In the genomic region with DNA sequence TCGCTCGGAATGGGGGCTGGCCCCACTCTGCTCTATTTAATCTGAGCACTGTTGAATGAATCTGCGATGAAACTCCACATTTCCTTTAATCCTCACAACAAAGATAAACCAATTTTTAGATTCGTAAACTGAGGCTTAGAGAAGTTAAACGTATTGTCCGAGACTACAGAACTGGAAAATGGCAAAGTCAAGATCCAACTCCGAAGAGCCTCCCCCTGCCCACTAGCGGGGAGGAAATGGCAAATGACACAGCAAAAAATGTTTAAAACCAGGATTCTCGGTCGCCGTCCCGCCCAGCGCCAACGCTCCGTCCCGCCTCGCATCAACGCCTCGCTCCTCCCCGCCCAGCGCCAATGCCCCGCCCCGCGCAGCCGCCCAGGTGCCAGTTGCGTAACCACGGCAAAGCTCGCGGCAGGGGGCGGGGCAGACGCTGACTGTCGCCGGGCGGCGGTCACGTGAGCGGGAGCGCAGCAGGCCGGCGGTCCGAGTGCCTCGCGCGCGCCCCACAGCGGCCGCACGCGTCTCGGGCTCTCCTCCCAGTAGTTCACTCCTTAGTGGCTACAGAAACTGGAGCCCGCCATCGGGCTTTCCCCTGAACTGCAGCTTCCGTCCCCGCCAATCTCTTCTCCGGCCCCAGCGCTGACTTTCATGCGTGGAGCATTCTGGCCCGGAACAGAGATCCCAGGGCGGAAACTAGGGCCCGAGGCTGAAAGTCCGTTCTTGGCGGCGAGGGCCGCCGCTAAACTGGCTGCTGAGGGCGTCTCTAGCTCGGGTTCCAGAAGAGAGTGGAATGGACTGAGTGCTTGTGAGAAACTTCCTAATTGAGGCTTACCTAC, we compare ENCODE assay signal across 8 cellular contexts. TPM values are rescaled to one million over a fixed set of nuclear protein-coding genes. Genes with fewer than 3 reads are reported as not detected.
DNase-seq lines count a peak whose midpoint lies in the region; ATAC-seq, FAIRE-seq and TF ChIP-seq lines count a peak whose summit lies in the region.

No MANE protein-coding gene starts in this region.

- TF ChIP-seq POLR2A in GM12891 (IDR thresholded peaks at IDR 0.05; ENCODE audit: low read depth, low read length) = peak; percentile 46; the same call in 1 of the 2 replicates
- peak in 1 of 2 donors; percentile 84 for TF ChIP-seq POLR2A in heart left ventricle (IDR thresholded peaks at IDR 0.05)
- peak in 3 of 4 donors; percentile 58 to 83 (median 72) for TF ChIP-seq POLR2A in upper lobe of left lung (IDR thresholded peaks at IDR 0.05)

- intact Hi-C loops in heart left ventricle (cut with DNase I) = loop anchor here in 3 of 10 donors (1.0 to 2.0 kb wide), 2 partner anchors 18 kb away; partner anchors contain the start of gene SPSB2 (in 3 of the 3)
- intact Hi-C loops in posterior cingulate gyrus (cut with DNase I) = loop anchor here (1.0 kb wide), 1 partner anchor 18 kb away; the partner anchor contains the start of gene SPSB2

- peak in 1 of 4 donors; percentile 42 for TF ChIP-seq EP300 in upper lobe of left lung (IDR thresholded peaks at IDR 0.05)

- DNase-seq in GM12891 (ENCODE audit: insufficient read length, low spot score) = peak; percentile 94
- DNase-seq in NCI-H1417 treated with DMSO at 0.1 percent for 48 hours (lab: John Stamatoyannopoulos, UW) = peak; percentile 84
- peak; percentile 89 to 97 for DNase-seq in SW 1271 (lab: John Stamatoyannopoulos, UW)
- peak; percentile 99 for DNase-seq in adipocyte (ENCODE audit: low read depth)
- peak; percentile 98 to 100 (median 99) for DNase-seq in heart left ventricle
- peak; percentile 96 to 100 (median 98) for DNase-seq in posterior cingulate gyrus
- peak; percentile 99 to 100 for DNase-seq in upper lobe of left lung

- FAIRE-seq in GM12891 (lab: Jason Lieb, UNC) = peak; percentile 99

- TF ChIP-seq CTCF in heart left ventricle (IDR thresholded peaks at IDR 0.05) = peak; percentile 79 to 99 (median 95)
- TF ChIP-seq CTCF in upper lobe of left lung (IDR thresholded peaks at IDR 0.05) = peak; percentile 76 to 98 (median 96)

- H3K4me1 ChIP-seq in adipocyte (ENCODE audit: control insufficient read depth, insufficient read depth, low read length) = peaks cover 15% of the 10 kb centered on the region
- peaks cover 0 to 14% (median 6%) of the 10 kb centered on the region in 12 donors for H3K4me1 ChIP-seq in heart left ventricle
- peaks cover 8 to 30% (median 17%) of the 10 kb centered on the region in 4 donors for H3K4me1 ChIP-seq in upper lobe of left lung

- H3K4me3 ChIP-seq in adipocyte (ENCODE audit: low read length) (peak overlapping the region; percentile 81), heart left ventricle (peak overlapping the region; percentile 4 to 70 (median 57)), upper lobe of left lung (peak overlapping the region in 3 of 4 donors; percentile 35 to 59 (median 52))

- ATAC-seq in HG02798 (IDR thresholded peaks at IDR 0.05; ENCODE audit: poor library complexity, unreplicated experiment) (peak; percentile 95), heart left ventricle (peak; percentile 88 to 99 (median 98)), upper lobe of left lung (ENCODE audit: low FRiP score in 2 of 2) (peak; percentile 97 to 99)

- no peaks in the 10 kb centered on the region for H3K36me3 ChIP-seq in adipocyte (ENCODE audit: control insufficient read depth, insufficient read depth, low read length, severe bottlenecking)
- H3K36me3 ChIP-seq in heart left ventricle = no peaks in the 10 kb centered on the region
- no peaks in the 10 kb centered on the region for H3K36me3 ChIP-seq in upper lobe of left lung

- H3K27me3 ChIP-seq in adipocyte (replicated peaks; ENCODE audit: control insufficient read depth, insufficient read depth, low read length) (no peaks in the 10 kb centered on the region), heart left ventricle (no peaks in the 10 kb centered on the region), upper lobe of left lung (no peaks in the 10 kb centered on the region)

- H3K9me3 ChIP-seq in adipocyte (ENCODE audit: control insufficient read depth, low read length) (no peaks in the 10 kb centered on the region), heart left ventricle (no peaks in the 10 kb centered on the region), upper lobe of left lung (no peaks in the 10 kb centered on the region)

- WGBS in heart left ventricle, 4 donors = 2 to 3% (median 2%) methylated on average over 39 to 67 of the region's 67 CpGs
- 2 to 3% methylated on average over 28 to 38 of the region's 67 CpGs for WGBS in upper lobe of left lung, 2 donors

- H3K27ac ChIP-seq in heart left ventricle (peak overlapping the region; percentile 66 to 97 (median 90)), upper lobe of left lung (peak overlapping the region; percentile 88 to 96 (median 92))

- peak overlapping the region; percentile 96 for H3K9ac ChIP-seq in adipocyte (ENCODE audit: low read length)

TF ChIP-seq in GM12891, 5 proteins besides CTCF, POLR2A, EP300 and RAD21:
- TF ChIP-seq TAF1 (IDR thresholded peaks at IDR 0.05; ENCODE audit: low read depth, low read length) (peak; percentile 79; the same call in 1 of the 2 replicates), PAX5 (IDR thresholded peaks at IDR 0.05; ENCODE audit: insufficient read depth, low read length, severe bottlenecking) (peak; percentile 59), SPI1 (IDR thresholded peaks at IDR 0.05; ENCODE audit: low read depth, low read length) (0 out of 2 replicates have a peak, but pooled peaks have one; percentile 16), POLR2AphosphoS5 (IDR thresholded peaks at IDR 0.05; ENCODE audit: low read depth, low read length) (no peak)

RNA-seq across cellular contexts. Expression of gene LRRC23, which starts 13.6 kb away (rescaled TPM):
- 7.9 TPM for polyA plus RNA-seq in GM12891 (2012; ENCODE audit: low read depth, missing spikeins)
- total RNA-seq in heart left ventricle (10 to 100 TPM in 5 of 9 donors, 1 to 10 TPM in 4; 8.2 to 15.1 (median 10.3) TPM), upper lobe of left lung (10 to 100 TPM; 12.0 to 83.2 (median 29.1) TPM)
- polyA plus RNA-seq in heart left ventricle = 10 to 100 TPM; 14.8 to 15.3 TPM

RNA-seq across cellular contexts. Expression of gene SPSB2, which starts 17.9 kb away (rescaled TPM):
- 3.4 TPM for polyA plus RNA-seq in GM12891 (2012; ENCODE audit: low read depth, missing spikeins)
- total RNA-seq in heart left ventricle (1 to 10 TPM; 2.3 to 6.6 (median 3.1) TPM), upper lobe of left lung (10 to 100 TPM; 27.7 to 63.3 (median 35.0) TPM)
- 1 to 10 TPM; 4.4 to 4.6 TPM for polyA plus RNA-seq in heart left ventricle

RNA-seq across cellular contexts. Expression of gene ENO2, which starts 23.4 kb away (rescaled TPM):
- 116 TPM for polyA plus RNA-seq in GM12891 (2012; ENCODE audit: low read depth, missing spikeins)
- total RNA-seq in heart left ventricle (10 to 100 TPM in 6 of 9 donors, 1 to 10 TPM in 3; 4.6 to 30.9 (median 11.6) TPM), upper lobe of left lung (10 to 100 TPM; 33.4 to 44.0 (median 40.7) TPM)
- 10 to 100 TPM; 10.4 to 22.1 TPM for polyA plus RNA-seq in heart left ventricle

RNA-seq across cellular contexts. Expression of gene TPI1, which starts 23.7 kb away (rescaled TPM):
- polyA plus RNA-seq in GM12891 (2012; ENCODE audit: low read depth, missing spikeins) = 1,232 TPM
- total RNA-seq in heart left ventricle (1,000 to 10,000 TPM in 1 of 9 donors, 100 to 1,000 TPM in 8; 600 to 1,024 (median 730) TPM), upper lobe of left lung (100 to 1,000 TPM; 137 to 407 (median 309) TPM)
- 1,000 to 10,000 TPM in 1 of 2 donors, 100 to 1,000 TPM in 1; 648 to 1,605 TPM for polyA plus RNA-seq in heart left ventricle

RNA-seq across cellular contexts. Expression of gene ATN1, which starts 36.8 kb away (rescaled TPM):
- polyA plus RNA-seq in GM12891 (2012; ENCODE audit: low read depth, missing spikeins) = 27.4 TPM
- total RNA-seq in heart left ventricle (10 to 100 TPM; 38.4 to 82.9 (median 67.2) TPM), upper lobe of left lung (100 to 1,000 TPM in 4 of 6 donors, 10 to 100 TPM in 2; 74.7 to 321 (median 133) TPM)
- 10 to 100 TPM; 61.3 to 65.6 TPM for polyA plus RNA-seq in heart left ventricle

Comparison
In these comparisons a context has a peak if more than half of its experiments do, and no peak if none do; other contexts are left out.
1. Peak in every context shown above with its lines: DNase-seq, ATAC-seq, H3K4me3 ChIP-seq and H3K27ac ChIP-seq.